Comparison of ENCODE assay signal across 1 cellular context in the genomic region with DNA sequence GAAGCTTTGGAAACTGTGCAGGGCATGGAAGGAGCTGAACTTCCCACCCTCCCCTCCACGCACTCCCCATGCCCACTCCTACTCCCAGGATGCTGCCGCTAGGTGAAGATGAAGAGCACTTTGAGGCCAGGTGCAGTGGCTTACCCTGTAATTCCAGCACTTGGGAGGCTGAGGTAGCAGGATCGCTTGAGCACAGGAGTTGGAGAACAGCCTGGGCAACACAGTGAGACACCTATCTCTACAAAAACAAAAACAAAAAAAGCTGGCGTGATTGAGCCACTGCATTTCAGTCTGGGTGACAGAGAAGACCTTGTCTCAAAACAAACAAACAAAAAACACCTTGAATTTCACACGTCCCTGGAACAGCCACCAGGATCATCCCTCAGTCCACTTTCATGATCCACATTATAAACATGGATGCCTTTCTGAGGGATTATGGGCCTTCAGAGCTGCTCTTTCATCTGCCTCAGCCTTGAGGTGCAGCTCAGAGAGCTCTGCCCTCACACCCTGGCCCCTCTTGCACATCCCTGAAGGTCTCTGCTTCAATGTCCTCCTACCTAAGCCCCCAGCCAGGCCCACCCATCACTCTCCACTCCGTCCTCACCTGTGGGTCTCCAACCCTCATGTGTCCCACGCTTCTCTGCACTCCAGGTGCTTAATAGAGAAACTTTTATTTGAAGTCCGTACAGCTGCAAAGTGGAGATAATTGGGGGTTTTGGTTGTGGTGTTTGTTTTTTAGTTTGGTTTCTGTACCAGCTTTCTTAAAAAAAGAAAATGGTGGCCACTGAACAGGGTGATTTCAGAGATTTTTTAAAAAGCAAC.
TF ChIP-seq lines count a peak whose summit lies in the region.

No MANE protein-coding gene starts in this region.

TF ChIP-seq in HepG2, 621 proteins besides CTCF, POLR2A, EP300 and RAD21:
- no peak for TF ChIP-seq SP1 (IDR thresholded peaks at IDR 0.05)
- no peak for TF ChIP-seq SP1 (CRISPR knock-in tag; IDR thresholded peaks at IDR 0.05)
- TF ChIP-seq HNRNPLL (IDR thresholded peaks at IDR 0.05; ENCODE audit: low read depth, low read length, poor library complexity, severe bottlenecking) = no peak
- TF ChIP-seq ZMYM3 (CRISPR knock-in tag; IDR thresholded peaks at IDR 0.05) = peak; percentile 32; the same call in 1 of the 2 replicates
- TF ChIP-seq ZNF121 (CRISPR knock-in tag; IDR thresholded peaks at IDR 0.05) = peak; percentile 92
- no peak for TF ChIP-seq SOX6 (IDR thresholded peaks at IDR 0.05)
- TF ChIP-seq SOX6 (CRISPR knock-in tag; IDR thresholded peaks at IDR 0.05) = 0 out of 2 replicates have a peak, but pooled peaks have one; percentile 12
